In the genomic region with DNA sequence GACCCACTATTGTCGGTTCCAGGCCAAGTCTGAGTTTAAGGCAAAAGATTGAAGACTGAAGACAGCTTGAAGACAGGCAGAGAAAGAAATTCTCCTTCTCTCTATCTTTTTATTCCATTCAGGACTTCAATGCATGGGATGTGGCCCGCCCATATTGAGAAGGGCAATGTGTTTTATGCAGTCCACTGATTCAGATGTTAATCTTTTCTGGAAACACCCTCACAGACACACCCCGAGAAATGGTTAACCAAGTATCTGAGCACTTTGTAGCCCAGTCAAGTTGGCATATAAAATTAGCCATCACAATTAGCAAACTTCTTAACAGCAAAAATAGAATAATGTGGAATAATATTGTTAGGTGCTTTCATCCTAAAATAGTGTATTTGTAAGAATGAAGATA, we compare ENCODE assay signal across 24 cellular contexts.
"Had no signal": no experiment of that assay in that cellular context is flagged by ENCODE, and none has a peak within 500 bp of the region (broad histone marks: within the 10 kb centered on the region; RNA-seq: fewer than 3 reads in every experiment).

No MANE protein-coding gene starts in this region.

- H3K4me3 ChIP-seq: pancreas, prostate gland, right lobe of liver, sigmoid colon, skin epidermis, stomach, thoracic aorta, thyroid gland, tibial nerve, upper lobe of left lung, vagina had no signal

- H3K27me3 Mint-ChIP-seq: stimulated activated naive CD8-positive, alpha-beta T cell treated with anti-CD3 and anti-CD28 coated beads, Interleukin-15, Interleukin-2, amounts not matched to agents 100 ng/mL and 50 ng/mL, for 24 hours had no signal

- H3K36me3 ChIP-seq: neutrophil, pancreas, prostate gland, right lobe of liver, sigmoid colon, stomach, thoracic aorta, thyroid gland, tibial nerve, upper lobe of left lung, vagina had no signal

- H3K4me1 Mint-ChIP-seq: naive thymus-derived CD4-positive, alpha-beta T cell; natural killer cell; nephron; stimulated activated effector memory CD8-positive, alpha-beta T cell treated with anti-CD3 and anti-CD28 coated beads, Interleukin-12 subunit alpha, Interleukin-12 subunit beta, amount 100 ng/mL, for 72 hours had no signal

- H3K27me3 ChIP-seq: neutrophil, pancreas, right lobe of liver, sigmoid colon, stomach, thyroid gland, tibial nerve, upper lobe of left lung, vagina had no signal

- H3K27ac ChIP-seq: neutrophil, pancreas, prostate gland, right lobe of liver, sigmoid colon, skin epidermis, stomach, thoracic aorta, thyroid gland, tibial nerve, upper lobe of left lung, vagina had no signal

- H3K9me3 Mint-ChIP-seq: natural killer cell; nephron; stimulated activated naive B cell treated with anti-CD40 and anti-IgM and Interleukin-4, amounts not matched to agents 10 μg/mL and 1 μg/mL and 100 μg/mL, for 72 hours; stimulated activated naive CD8-positive, alpha-beta T cell treated with anti-CD3 and anti-CD28 coated beads, Interleukin-15, Interleukin-2, amounts not matched to agents 100 ng/mL and 50 ng/mL, for 24 hours had no signal

- H3K4me3 Mint-ChIP-seq: naive thymus-derived CD4-positive, alpha-beta T cell; natural killer cell; nephron; stimulated activated effector memory CD8-positive, alpha-beta T cell treated with anti-CD3 and anti-CD28 coated beads, Interleukin-12 subunit alpha, Interleukin-12 subunit beta, amount 100 ng/mL, for 72 hours; stimulated activated naive B cell treated with anti-CD40 and anti-IgM and Interleukin-4, amounts not matched to agents 10 μg/mL and 1 μg/mL and 100 μg/mL, for 72 hours; stimulated activated naive CD8-positive, alpha-beta T cell treated with anti-CD3 and anti-CD28 coated beads, Interleukin-15, Interleukin-2, amounts not matched to agents 100 ng/mL and 50 ng/mL, for 24 hours had no signal

- H3K9me3 ChIP-seq: neutrophil, pancreas, prostate gland, right lobe of liver, sigmoid colon, stomach, thoracic aorta, thyroid gland, tibial nerve, upper lobe of left lung, vagina had no signal

- H3K4me1 ChIP-seq: pancreas, prostate gland, right lobe of liver, sigmoid colon, stomach, thyroid gland, tibial nerve, upper lobe of left lung, vagina had no signal

- H3K36me3 Mint-ChIP-seq: naive thymus-derived CD4-positive, alpha-beta T cell; natural killer cell; stimulated activated effector memory CD8-positive, alpha-beta T cell treated with anti-CD3 and anti-CD28 coated beads, Interleukin-12 subunit alpha, Interleukin-12 subunit beta, amount 100 ng/mL, for 72 hours; stimulated activated naive B cell treated with anti-CD40 and anti-IgM and Interleukin-4, amounts not matched to agents 10 μg/mL and 1 μg/mL and 100 μg/mL, for 72 hours had no signal

- DNase-seq: naive thymus-derived CD4-positive, alpha-beta T cell; natural killer cell; nucleus accumbens; pancreas; right cardiac atrium; right lobe of liver; sigmoid colon; stimulated activated CD4-positive, alpha-beta T cell treated with anti-CD3 and anti-CD28 coated beads, Interleukin-15, amount 100 ng/mL, for 24 hours; stimulated activated CD4-positive, alpha-beta T cell treated with anti-CD3 and anti-CD28 coated beads, Interleukin-4, amount 100 ng/mL, for 24 hours; stimulated activated naive B cell treated with anti-CD40 and anti-IgM and Interleukin-4, amounts not matched to agents 10 μg/mL and 1 μg/mL and 100 μg/mL, for 72 hours; stimulated activated naive CD4-positive, alpha-beta T cell treated with Interleukin-2 at 50 U/mL for 16 hours; stomach; thyroid gland; trophoblast cell; upper lobe of left lung had no signal

- ATAC-seq: naive thymus-derived CD4-positive, alpha-beta T cell; natural killer cell; pancreas; right cardiac atrium; right lobe of liver; stimulated activated effector memory CD8-positive, alpha-beta T cell treated with anti-CD3 and anti-CD28 coated beads, Interleukin-12 subunit alpha, Interleukin-12 subunit beta, amount 100 ng/mL, for 72 hours; stimulated activated naive B cell treated with anti-CD40 and anti-IgM and Interleukin-4, amounts not matched to agents 10 μg/mL and 1 μg/mL and 100 μg/mL, for 72 hours had no signal

- H3K27ac Mint-ChIP-seq: naive thymus-derived CD4-positive, alpha-beta T cell; natural killer cell; nephron; stimulated activated effector memory CD8-positive, alpha-beta T cell treated with anti-CD3 and anti-CD28 coated beads, Interleukin-12 subunit alpha, Interleukin-12 subunit beta, amount 100 ng/mL, for 72 hours; stimulated activated naive B cell treated with anti-CD40 and anti-IgM and Interleukin-4, amounts not matched to agents 10 μg/mL and 1 μg/mL and 100 μg/mL, for 72 hours; stimulated activated naive CD8-positive, alpha-beta T cell treated with anti-CD3 and anti-CD28 coated beads, Interleukin-15, Interleukin-2, amounts not matched to agents 100 ng/mL and 50 ng/mL, for 24 hours had no signal
